In the genomic region with DNA sequence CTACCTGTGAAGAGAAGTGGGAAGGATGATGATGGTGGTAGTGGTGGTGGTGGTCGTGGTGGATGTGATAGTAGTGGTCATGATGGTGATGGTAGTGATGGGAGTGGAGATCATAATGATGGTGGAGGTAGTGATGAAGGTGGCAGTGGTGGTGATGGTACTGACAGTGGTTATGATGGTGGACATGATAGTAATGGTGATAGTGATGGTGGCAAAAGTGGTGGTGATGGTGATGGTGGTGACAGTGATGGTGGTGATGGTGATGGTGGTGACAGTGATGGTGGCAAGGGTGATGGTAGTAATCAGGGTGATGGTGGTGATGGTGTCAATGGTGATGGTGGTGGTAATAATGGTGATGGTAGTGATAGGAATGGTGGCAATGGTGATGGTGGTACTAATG, we compare ENCODE assay signal across 24 cellular contexts. TPM values are rescaled to one million over a fixed set of nuclear protein-coding genes. Genes with fewer than 3 reads are reported as not detected.
DNase-seq lines count a peak whose midpoint lies in the region; ATAC-seq, FAIRE-seq and TF ChIP-seq lines count a peak whose summit lies in the region.
"Had no signal": no experiment of that assay in that cellular context is flagged by ENCODE, and none has a peak within 500 bp of the region (broad histone marks: within the 10 kb centered on the region; RNA-seq: fewer than 3 reads in every experiment).

No MANE protein-coding gene starts in this region.

- H3K79me2 ChIP-seq in H1 (ENCODE audit: control insufficient read depth in 1 of 2, insufficient read depth in 2 of 2, low read length in 2 of 2), result no peaks in the 10 kb centered on the region

- no peak for ATAC-seq in stimulated activated effector memory CD8-positive, alpha-beta T cell treated with anti-CD3 and anti-CD28 coated beads, Interleukin-12 subunit alpha, Interleukin-12 subunit beta, amount 100 ng/mL, for 72 hours
- no peak for ATAC-seq in right cardiac atrium
- ATAC-seq: A549; CD8-positive, alpha-beta T cell; GM23338; HCT116 had no signal

- no peak overlapping the region for H3K9ac ChIP-seq in H1 (replicated peaks in 1 of 4; ENCODE audit: extremely low read depth in 1 of 4, low read depth in 3 of 4, low read length in 3 of 4)
- H3K9ac ChIP-seq: BLaER1, KMS-11 had no signal

- H2BK12ac ChIP-seq in H1 (ENCODE audit: low read depth, low read length), result no peak overlapping the region

- no peak overlapping the region for H4K5ac ChIP-seq in H1 (ENCODE audit: insufficient read length, low read depth, low read length)

- TF ChIP-seq RAD21 in H1 (IDR thresholded peaks at IDR 0.05 in 1 of 2, conservative IDR thresholded peaks at IDR 0.05 in 1 of 2; ENCODE audit: low read depth in 2 of 2, low read length in 2 of 2), result no peak

- no peaks in the 10 kb centered on the region for H3K9me3 ChIP-seq in HEK293 (ENCODE audit: control insufficient read depth, insufficient read depth, low read depth, low read length)
- H3K9me3 ChIP-seq in H1 (ENCODE audit: insufficient read depth in 2 of 2, low read depth in 1 of 2, low read length in 1 of 2), result peaks cover 40 to 76% of the 10 kb centered on the region in 2 experiments
- H3K9me3 ChIP-seq in right cardiac atrium (ENCODE audit: control insufficient read depth, low read length), result no peaks in the 10 kb centered on the region
- H3K9me3 ChIP-seq: A549 had no signal

- H3K36me3 ChIP-seq in HEK293 (ENCODE audit: control insufficient read depth in 2 of 2, insufficient read depth in 1 of 2, low read length in 2 of 2) (no peaks in the 10 kb centered on the region; a peak in 1 of 3 replicates), H1 (ENCODE audit: control insufficient read depth in 2 of 4, insufficient read depth in 4 of 4, low read length in 3 of 4) (no peaks in the 10 kb centered on the region; a peak in 2 of 8 replicates)
- H3K36me3 ChIP-seq: BLaER1 had no signal

- no peak for TF ChIP-seq POLR2A in H1 (IDR thresholded peaks at IDR 0.05; ENCODE audit: control extremely low read depth in 1 of 2, low read depth in 2 of 2, low read length in 2 of 2)

- H2BK15ac ChIP-seq in H1 (ENCODE audit: low read length), result no peak overlapping the region

- H3K27me3 ChIP-seq in H1 (replicated peaks in 1 of 4; ENCODE audit: control insufficient read depth in 3 of 4, extremely low read depth in 1 of 4, insufficient read depth in 3 of 4, low read length in 3 of 4), result no peaks in the 10 kb centered on the region
- H3K27me3 ChIP-seq in right cardiac atrium (ENCODE audit: control insufficient read depth, insufficient read depth), result no peaks in the 10 kb centered on the region
- H3K27me3 ChIP-seq: BLaER1 had no signal

- H3K23ac ChIP-seq in H1 (ENCODE audit: insufficient read length), result no peak overlapping the region

- no peaks in the 10 kb centered on the region for H3K79me1 ChIP-seq in H1 (ENCODE audit: low read depth, low read length)

- no peaks in the 10 kb centered on the region for H3K9me3 Mint-ChIP-seq in activated naive CD4-positive, alpha-beta T cell treated with anti-CD3 and anti-CD28 coated beads, Interleukin-2, amount 50 U/mL, for 24 hours
- H3K9me3 Mint-ChIP-seq in activated naive CD4-positive, alpha-beta T cell treated with anti-CD3 and anti-CD28 coated beads for 36 hours, result peaks cover 7% of the 10 kb centered on the region
- H3K9me3 Mint-ChIP-seq in stimulated activated effector memory CD8-positive, alpha-beta T cell treated with anti-CD3 and anti-CD28 coated beads, Interleukin-12 subunit alpha, Interleukin-12 subunit beta, amount 100 ng/mL, for 72 hours, result peaks cover 5% of the 10 kb centered on the region

- H3K14ac ChIP-seq in H1 (ENCODE audit: insufficient read length), result no peak overlapping the region

- DNase-seq in activated naive CD4-positive, alpha-beta T cell treated with anti-CD3 and anti-CD28 coated beads for 36 hours, result no peak
- no peak for DNase-seq in H1 (ENCODE audit: low read depth in 1 of 2, low spot score in 2 of 2)
- no peak for DNase-seq in stimulated activated effector memory CD8-positive, alpha-beta T cell treated with anti-CD3 and anti-CD28 coated beads, Interleukin-12 subunit alpha, Interleukin-12 subunit beta, amount 100 ng/mL, for 72 hours (ENCODE audit: low spot score in 2 of 2)
- no peak for DNase-seq in NCI-H2029 treated with DMSO at 0.1 percent for 48 hours (lab: John Stamatoyannopoulos, UW)
- DNase-seq in right cardiac atrium, result no peak
- DNase-seq: CD8-positive, alpha-beta T cell; DMS53; EL; MV-4-11; NCI-H187; NCI-H2227 treated with DMSO at 0.1 percent for 48 hours; NCI-H524; NCI-H82; OCI-M1; Right ventricle myocardium superior had no signal

- no peak overlapping the region for H4K8ac ChIP-seq in H1 (ENCODE audit: extremely low read depth, insufficient read depth, low read length)

- H3K4me3 Mint-ChIP-seq in activated naive CD4-positive, alpha-beta T cell treated with anti-CD3 and anti-CD28 coated beads, Interleukin-2, amount 50 U/mL, for 24 hours, result no peak overlapping the region
- H3K4me3 Mint-ChIP-seq in activated naive CD4-positive, alpha-beta T cell treated with anti-CD3 and anti-CD28 coated beads for 36 hours, result no peak overlapping the region
- H3K4me3 Mint-ChIP-seq in stimulated activated effector memory CD8-positive, alpha-beta T cell treated with anti-CD3 and anti-CD28 coated beads, Interleukin-12 subunit alpha, Interleukin-12 subunit beta, amount 100 ng/mL, for 72 hours, result no peak overlapping the region
- H3K4me3 Mint-ChIP-seq: CD8-positive, alpha-beta T cell; GM23338 had no signal

- CTCF ChIA-PET in activated naive CD4-positive, alpha-beta T cell treated with anti-CD3 and anti-CD28 coated beads for 36 hours (lab: Charles Lee), result no interaction called here
- CTCF ChIA-PET in HEK293 (lab: Yijun Ruan, JAX), result interaction anchor here (0.5 kb wide), 1 partner anchor 113 kb away, joined by 4 read pairs; no protein-coding TSS in a partner anchor
- CTCF ChIA-PET in H1 (lab: Charles Lee; ENCODE audit: partially characterized antibody), result no interaction called here

- no peak overlapping the region for H3K18ac ChIP-seq in H1 (ENCODE audit: extremely low read depth, low read length)

- peaks cover 8% of the 10 kb centered on the region for H3K36me3 Mint-ChIP-seq in activated naive CD4-positive, alpha-beta T cell treated with anti-CD3 and anti-CD28 coated beads, Interleukin-2, amount 50 U/mL, for 24 hours
- peaks cover 8% of the 10 kb centered on the region for H3K36me3 Mint-ChIP-seq in activated naive CD4-positive, alpha-beta T cell treated with anti-CD3 and anti-CD28 coated beads for 36 hours (ENCODE audit: low read depth)
- peaks cover 15% of the 10 kb centered on the region for H3K36me3 Mint-ChIP-seq in stimulated activated effector memory CD8-positive, alpha-beta T cell treated with anti-CD3 and anti-CD28 coated beads, Interleukin-12 subunit alpha, Interleukin-12 subunit beta, amount 100 ng/mL, for 72 hours
- H3K36me3 Mint-ChIP-seq: CD8-positive, alpha-beta T cell had no signal

- H2AK5ac ChIP-seq in H1 (ENCODE audit: low read depth, low read length), result no peak overlapping the region

- H4K20me1 ChIP-seq in H1 (replicated peaks in 1 of 2; ENCODE audit: control insufficient read depth in 1 of 2, insufficient read depth in 2 of 2, low read length in 2 of 2), result peaks cover 0 to 4% of the 10 kb centered on the region in 2 experiments
- H4K20me1 ChIP-seq: BLaER1 had no signal

- H2BK120ac ChIP-seq in H1 (replicated peaks; ENCODE audit: low read depth, low read length), result no peak overlapping the region

- intact Hi-C loops in activated naive CD4-positive, alpha-beta T cell treated with anti-CD3 and anti-CD28 coated beads for 36 hours (cut with micrococcal nuclease), result no loop called here
- intact Hi-C loops in right cardiac atrium (cut with DNase I), result no loop called here

- H3K27me3 Mint-ChIP-seq in activated naive CD4-positive, alpha-beta T cell treated with anti-CD3 and anti-CD28 coated beads, Interleukin-2, amount 50 U/mL, for 24 hours, result no peaks in the 10 kb centered on the region
- H3K27me3 Mint-ChIP-seq in activated naive CD4-positive, alpha-beta T cell treated with anti-CD3 and anti-CD28 coated beads for 36 hours (ENCODE audit: low read depth), result no peaks in the 10 kb centered on the region

- POLR2A ChIA-PET in HEK293 (lab: Yijun Ruan, JAX) (no interaction called here), H1 (lab: Charles Lee; ENCODE audit: partially characterized antibody) (no interaction called here)

- no peak overlapping the region for H3K4me2 ChIP-seq in H1 (ENCODE audit: insufficient read depth in 1 of 2, low read depth in 2 of 2, low read length in 2 of 2)
- H3K4me2 ChIP-seq: A549, BLaER1, GM23338, KMS-11 had no signal

- peaks cover 30% of the 10 kb centered on the region for H3K4me1 Mint-ChIP-seq in activated naive CD4-positive, alpha-beta T cell treated with anti-CD3 and anti-CD28 coated beads, Interleukin-2, amount 50 U/mL, for 24 hours
- peaks cover 22% of the 10 kb centered on the region for H3K4me1 Mint-ChIP-seq in activated naive CD4-positive, alpha-beta T cell treated with anti-CD3 and anti-CD28 coated beads for 36 hours (ENCODE audit: low read depth)
- peaks cover 10% of the 10 kb centered on the region for H3K4me1 Mint-ChIP-seq in stimulated activated effector memory CD8-positive, alpha-beta T cell treated with anti-CD3 and anti-CD28 coated beads, Interleukin-12 subunit alpha, Interleukin-12 subunit beta, amount 100 ng/mL, for 72 hours
- H3K4me1 Mint-ChIP-seq: GM23338 had no signal

- WGBS in H1 (ENCODE audit: extremely low coverage in 1 of 2, insufficient coverage in 1 of 2, insufficient read length in 1 of 2, insufficient replicate concordance in 2 of 2, low coverage in 1 of 2, low lambda C conversion rate in 2 of 2, missing lambda C conversion rate in 1 of 2), 2 experiments, result 70% methylated on average over 1 of the region's 1 CpG; no CpG with 5 or more reads in 1 of the 2 experiments
- WGBS in right cardiac atrium, result 83% methylated on average over 1 of the region's 1 CpG

- peak overlapping the region; percentile 8 for H3K27ac Mint-ChIP-seq in activated naive CD4-positive, alpha-beta T cell treated with anti-CD3 and anti-CD28 coated beads, Interleukin-2, amount 50 U/mL, for 24 hours
- H3K27ac Mint-ChIP-seq in activated naive CD4-positive, alpha-beta T cell treated with anti-CD3 and anti-CD28 coated beads for 36 hours, result no peak overlapping the region
- H3K27ac Mint-ChIP-seq in stimulated activated effector memory CD8-positive, alpha-beta T cell treated with anti-CD3 and anti-CD28 coated beads, Interleukin-12 subunit alpha, Interleukin-12 subunit beta, amount 100 ng/mL, for 72 hours, result peak overlapping the region; percentile 50
- H3K27ac Mint-ChIP-seq: CD8-positive, alpha-beta T cell; GM23338 had no signal

- H3K27ac ChIP-seq in HEK293 (ENCODE audit: extremely low read depth, low read depth, low read length) (no peak overlapping the region), H1 (ENCODE audit: low read depth, low read length) (no peak overlapping the region), right cardiac atrium (ENCODE audit: low read length) (no peak overlapping the region)
- H3K27ac ChIP-seq: A549, BLaER1, KMS-11 had no signal

- FAIRE-seq in H1 (lab: Jason Lieb, UNC), result no peak
- FAIRE-seq: A549, GM12892, GM18507 had no signal

- H3K4ac ChIP-seq in H1 (replicated peaks; ENCODE audit: insufficient read length, low read depth, low read length), result no peak overlapping the region

- H2AFZ ChIP-seq in H1 (ENCODE audit: low read length), result no peak overlapping the region
- H2AFZ ChIP-seq: GM23338 had no signal

- no peak overlapping the region for H2BK5ac ChIP-seq in H1 (ENCODE audit: low read depth, low read length)

- H3K4me1 ChIP-seq in HEK293 (ENCODE audit: control insufficient read depth, insufficient read depth, low read length), result no peaks in the 10 kb centered on the region
- no peaks in the 10 kb centered on the region for H3K4me1 ChIP-seq in H1 (replicated peaks in 1 of 4; ENCODE audit: control insufficient read depth in 3 of 4, insufficient read depth in 4 of 4, low read length in 3 of 4)
- no peaks in the 10 kb centered on the region for H3K4me1 ChIP-seq in right cardiac atrium (ENCODE audit: control insufficient read depth, insufficient read depth, low read length)
- H3K4me1 ChIP-seq: A549 had no signal

- H3K23me2 ChIP-seq in H1 (ENCODE audit: low read depth, low read length), result peaks cover 8% of the 10 kb centered on the region; the same call in 1 of the 2 replicates

- TF ChIP-seq CTCF in HEK293 (tag by site-specific recombination; IDR thresholded peaks at IDR 0.05) (no peak), H1 (IDR thresholded peaks at IDR 0.05; ENCODE audit: control extremely low read depth in 1 of 3, insufficient read depth in 1 of 3, low read depth in 1 of 3, low read length in 3 of 3) (no peak)

- H2BK20ac ChIP-seq in H1 (ENCODE audit: low read length), result no peak overlapping the region

- no peak overlapping the region for H3K4me3 ChIP-seq in HEK293 (ENCODE audit: low read depth, low read length)
- H3K4me3 ChIP-seq in H1 (ENCODE audit: extremely low read depth in 1 of 4, insufficient read depth in 2 of 4, low read depth in 3 of 4, low read length in 4 of 4), result no peak overlapping the region
- H3K4me3 ChIP-seq in right cardiac atrium (ENCODE audit: low read length), result no peak overlapping the region
- H3K4me3 ChIP-seq: A549, BLaER1, GM23338 had no signal

- H4K91ac ChIP-seq in H1 (replicated peaks; ENCODE audit: insufficient read length, low read length), result no peak overlapping the region

- TF ChIP-seq EP300 in H1 (IDR thresholded peaks at IDR 0.05; ENCODE audit: borderline replicate concordance in 1 of 2, low read depth in 2 of 2, low read length in 2 of 2), result no peak

- H3K56ac ChIP-seq in H1 (replicated peaks; ENCODE audit: insufficient read length, low read depth, low read length), result peak overlapping the region; percentile 74

RNA-seq across cellular contexts. Expression of gene MBD3L2B, which starts 26.2 kb away (rescaled TPM):
- total RNA-seq in activated naive CD4-positive, alpha-beta T cell treated with anti-CD3 and anti-CD28 coated beads for 36 hours, result not detected
- total RNA-seq in H1 (2021; fragmentation: NEBNext Ultra II Directional; extraction: Animal tissue kit (Norgen Biotek cat#: 25700)), result not detected in 2 replicates
- polyA plus RNA-seq in H1 (2011; rRNA removed), result not detected in 2 replicates
- polyA plus RNA-seq in H1 (2011; cell fraction: cytosol; rRNA removed), result not detected
- polyA plus RNA-seq in H1 (2011; cell fraction: nucleus; rRNA removed), result not detected
- not detected in 4 replicates for polyA plus RNA-seq in H1 (2012, experiment 1 of 2)
- not detected for polyA plus RNA-seq in H1 (2012, experiment 2 of 2)
- polyA plus RNA-seq in H1 (2013, experiment 1 of 2), result not detected
- not detected for polyA plus RNA-seq in H1 (2013, experiment 2 of 2)
- not detected in 2 replicates for polyA minus RNA-seq in H1 (2011; rRNA and poly(A)+ RNA removed)
- polyA minus RNA-seq in H1 (2011; cell fraction: cytosol; rRNA and poly(A)+ RNA removed), result not detected
- not detected for polyA minus RNA-seq in H1 (2011; cell fraction: nucleus; rRNA and poly(A)+ RNA removed)
- total RNA-seq in right cardiac atrium, result not detected
- not detected for polyA plus RNA-seq in right cardiac atrium
- total RNA-seq: CD8-positive, alpha-beta T cell; GM23338; Right ventricle myocardium superior had no signal
- polyA plus RNA-seq: A549, GM23338 had no signal

RNA-seq across cellular contexts. Expression of gene MBD3L5, which starts 35.3 kb away (rescaled TPM):
- not detected for total RNA-seq in activated naive CD4-positive, alpha-beta T cell treated with anti-CD3 and anti-CD28 coated beads for 36 hours
- total RNA-seq in H1 (2021; fragmentation: NEBNext Ultra II Directional; extraction: Animal tissue kit (Norgen Biotek cat#: 25700)), result not detected in 2 replicates
- polyA plus RNA-seq in H1 (2011; rRNA removed) (not detected in 2 replicates), right cardiac atrium (not detected)
- not detected for polyA plus RNA-seq in H1 (2011; cell fraction: cytosol; rRNA removed)
- not detected for polyA plus RNA-seq in H1 (2011; cell fraction: nucleus; rRNA removed)
- not detected in 4 replicates for polyA plus RNA-seq in H1 (2012, experiment 1 of 2)
- not detected for polyA plus RNA-seq in H1 (2012, experiment 2 of 2)
- polyA plus RNA-seq in H1 (2013, experiment 1 of 2), result not detected
- polyA plus RNA-seq in H1 (2013, experiment 2 of 2), result not detected
- polyA minus RNA-seq in H1 (2011; rRNA and poly(A)+ RNA removed), result not detected in 2 replicates
- polyA minus RNA-seq in H1 (2011; cell fraction: cytosol; rRNA and poly(A)+ RNA removed), result not detected
- not detected for polyA minus RNA-seq in H1 (2011; cell fraction: nucleus; rRNA and poly(A)+ RNA removed)
- not detected for total RNA-seq in right cardiac atrium
- total RNA-seq: CD8-positive, alpha-beta T cell; GM23338; Right ventricle myocardium superior had no signal
- polyA plus RNA-seq: A549, GM23338 had no signal

RNA-seq across cellular contexts. Expression of gene MBD3L4, which starts 44.9 kb away (rescaled TPM):
- total RNA-seq in activated naive CD4-positive, alpha-beta T cell treated with anti-CD3 and anti-CD28 coated beads for 36 hours, result not detected
- not detected in 2 replicates for total RNA-seq in H1 (2021; fragmentation: NEBNext Ultra II Directional; extraction: Animal tissue kit (Norgen Biotek cat#: 25700))
- polyA plus RNA-seq in H1 (2011; rRNA removed), result not detected in 2 replicates
- not detected for polyA plus RNA-seq in H1 (2011; cell fraction: cytosol; rRNA removed)
- not detected for polyA plus RNA-seq in H1 (2011; cell fraction: nucleus; rRNA removed)
- polyA plus RNA-seq in H1 (2012, experiment 1 of 2), result not detected in 4 replicates
- not detected for polyA plus RNA-seq in H1 (2012, experiment 2 of 2)
- polyA plus RNA-seq in H1 (2013, experiment 1 of 2), result not detected
- not detected for polyA plus RNA-seq in H1 (2013, experiment 2 of 2)
- polyA minus RNA-seq in H1 (2011; rRNA and poly(A)+ RNA removed), result not detected in 2 replicates
- polyA minus RNA-seq in H1 (2011; cell fraction: cytosol; rRNA and poly(A)+ RNA removed), result not detected
- polyA minus RNA-seq in H1 (2011; cell fraction: nucleus; rRNA and poly(A)+ RNA removed), result not detected
- not detected for total RNA-seq in right cardiac atrium
- not detected for polyA plus RNA-seq in right cardiac atrium
- total RNA-seq: CD8-positive, alpha-beta T cell; GM23338; Right ventricle myocardium superior had no signal
- polyA plus RNA-seq: A549, GM23338 had no signal

RNA-seq across cellular contexts. Expression of gene MBD3L2, which starts 54.1 kb away (rescaled TPM):
- total RNA-seq in activated naive CD4-positive, alpha-beta T cell treated with anti-CD3 and anti-CD28 coated beads for 36 hours, result not detected
- not detected in 2 replicates for total RNA-seq in H1 (2021; fragmentation: NEBNext Ultra II Directional; extraction: Animal tissue kit (Norgen Biotek cat#: 25700))
- polyA plus RNA-seq in H1 (2011; rRNA removed), result not detected in 2 replicates
- polyA plus RNA-seq in H1 (2011; cell fraction: cytosol; rRNA removed), result not detected
- not detected for polyA plus RNA-seq in H1 (2011; cell fraction: nucleus; rRNA removed)
- not detected in 4 replicates for polyA plus RNA-seq in H1 (2012, experiment 1 of 2)
- not detected for polyA plus RNA-seq in H1 (2012, experiment 2 of 2)
- polyA plus RNA-seq in H1 (2013, experiment 1 of 2), result not detected
- polyA plus RNA-seq in H1 (2013, experiment 2 of 2), result not detected
- polyA minus RNA-seq in H1 (2011; rRNA and poly(A)+ RNA removed), result not detected in 2 replicates
- not detected for polyA minus RNA-seq in H1 (2011; cell fraction: cytosol; rRNA and poly(A)+ RNA removed)
- not detected for polyA minus RNA-seq in H1 (2011; cell fraction: nucleus; rRNA and poly(A)+ RNA removed)
- total RNA-seq in right cardiac atrium, result not detected
- not detected for polyA plus RNA-seq in right cardiac atrium
- total RNA-seq: CD8-positive, alpha-beta T cell; GM23338; Right ventricle myocardium superior had no signal
- polyA plus RNA-seq: A549, GM23338 had no signal
